In genomic region chr4:48290146-48290772, GRCh38 we compare ENCODE assay signal across 8 cellular contexts. TPM values are rescaled to one million over a fixed set of nuclear protein-coding genes. Genes with fewer than 3 reads are reported as not detected.
DNase-seq lines count a peak whose midpoint lies in the region; ATAC-seq and TF ChIP-seq lines count a peak whose summit lies in the region.

No MANE protein-coding gene starts in this region.

- WGBS in heart right ventricle, 2 donors: 55 to 65% methylated on average over 5 of the region's 5 CpGs
- WGBS in tibial nerve, 2 donors: 54 to 55% methylated on average over 5 of the region's 5 CpGs

- H3K4me3 ChIP-seq in heart right ventricle: no peak overlapping the region
- no peak overlapping the region for H3K4me3 ChIP-seq in tibial nerve

- TF ChIP-seq POLR2A in erythroblast (IDR thresholded peaks at IDR 0.05; ENCODE audit: low read length) (no peak), tibial nerve (IDR thresholded peaks at IDR 0.05) (no peak)

- TF ChIP-seq CTCF in heart right ventricle (IDR thresholded peaks at IDR 0.05) (peak in 8 of 9 donors; percentile 16 to 63 (median 49)), tibial nerve (IDR thresholded peaks at IDR 0.05) (peak in 3 of 5 experiments; percentile 15 to 32 (median 16))

- TF ChIP-seq EP300 in tibial nerve (IDR thresholded peaks at IDR 0.05): no peak

- H3K4me1 Mint-ChIP-seq in activated T-cell treated with anti-CD3 and anti-CD28 coated beads, Interleukin-2, amount 50 U/mL, for 24 hours (ENCODE audit: low read depth): peaks cover under 1% of the 10 kb centered on the region

- H3K27me3 ChIP-seq in heart right ventricle (no peaks in the 10 kb centered on the region), tibial nerve (no peaks in the 10 kb centered on the region)

- no peaks in the 10 kb centered on the region for H3K4me1 ChIP-seq in heart right ventricle
- no peaks in the 10 kb centered on the region for H3K4me1 ChIP-seq in tibial nerve

- H3K27me3 Mint-ChIP-seq in activated T-cell treated with anti-CD3 and anti-CD28 coated beads, Interleukin-2, amount 50 U/mL, for 24 hours: peaks cover 5% of the 10 kb centered on the region

- H3K4me3 Mint-ChIP-seq in activated T-cell treated with anti-CD3 and anti-CD28 coated beads, Interleukin-2, amount 50 U/mL, for 24 hours: no peak overlapping the region

- intact Hi-C loops in heart right ventricle (cut with DNase I): no loop called here
- intact Hi-C loops in left ventricle myocardium superior (cut with micrococcal nuclease): no loop called here

- H3K9me3 Mint-ChIP-seq in activated T-cell treated with anti-CD3 and anti-CD28 coated beads, Interleukin-2, amount 50 U/mL, for 24 hours: no peaks in the 10 kb centered on the region

- H3K9me3 ChIP-seq in heart right ventricle: peaks cover 0 to 7% (median 0%) of the 10 kb centered on the region in 11 donors
- H3K9me3 ChIP-seq in tibial nerve: peaks cover 0 to 24% (median 0%) of the 10 kb centered on the region in 4 donors

- no peak for ATAC-seq in heart right ventricle
- ATAC-seq in left ventricle myocardium superior: no peak
- ATAC-seq in GM18909 (IDR thresholded peaks at IDR 0.05; ENCODE audit: poor library complexity, unreplicated experiment): no peak

- H3K27ac ChIP-seq in heart right ventricle (no peak overlapping the region), tibial nerve (no peak overlapping the region)

- H3K36me3 ChIP-seq in heart right ventricle (no peaks in the 10 kb centered on the region), tibial nerve (no peaks in the 10 kb centered on the region)

- DNase-seq in heart right ventricle (no peak), left ventricle myocardium superior (no peak), NCI-H146 (lab: John Stamatoyannopoulos, UW) (peak; percentile 2), erythroblast (lab: John Stamatoyannopoulos, UW) (peak; percentile 29 to 66), tibial nerve (ENCODE audit: low spot score in 2 of 2) (no peak)
- no peak for DNase-seq in central memory CD4-positive, alpha-beta T cell
- DNase-seq in activated T-cell treated with anti-CD3 and anti-CD28 coated beads, Interleukin-2, amount 50 U/mL, for 24 hours: no peak

- no peak overlapping the region for H3K27ac Mint-ChIP-seq in activated T-cell treated with anti-CD3 and anti-CD28 coated beads, Interleukin-2, amount 50 U/mL, for 24 hours

- no peaks in the 10 kb centered on the region for H3K36me3 Mint-ChIP-seq in activated T-cell treated with anti-CD3 and anti-CD28 coated beads, Interleukin-2, amount 50 U/mL, for 24 hours (ENCODE audit: low read depth)

RNA-seq across cellular contexts. Expression of gene TEC, which starts 20.6 kb away (rescaled TPM):
- 1 to 10 TPM; 1.0 to 3.6 (median 2.3) TPM for total RNA-seq in heart right ventricle
- 1 to 10 TPM; 1.1 to 1.7 TPM for polyA plus RNA-seq in heart right ventricle
- 2.2 TPM for total RNA-seq in left ventricle myocardium superior
- total RNA-seq in tibial nerve: 1 to 10 TPM; 3.1 to 8.0 (median 5.0) TPM

RNA-seq across cellular contexts. Expression of gene SLAIN2, which starts 51.1 kb away (rescaled TPM):
- total RNA-seq in heart right ventricle (100 to 1,000 TPM; 100 to 185 (median 135) TPM), left ventricle myocardium superior (122 TPM), tibial nerve (10 to 100 TPM; 23.4 to 53.8 (median 33.8) TPM)
- polyA plus RNA-seq in heart right ventricle: 10 to 100 TPM; 16.4 to 45.8 TPM

Comparison
In these comparisons a context has a peak if more than half of its experiments do, and no peak if none do; other contexts are left out.
1. DNase-seq: peak in NCI-H146 (single experiment) and erythroblast (2 of 2); none in heart right ventricle (0 of 2), left ventricle myocardium superior (single experiment), tibial nerve (0 of 2), central memory CD4-positive, alpha-beta T cell (single experiment) and activated T-cell treated with anti-CD3 and anti-CD28 coated beads, Interleukin-2, amount 50 U/mL, for 24 hours (single experiment).